ENCODE assay signal across 8 cellular contexts in genomic region chr1:234845097-234845660, GRCh38.
DNase-seq lines count a peak whose midpoint lies in the region; ATAC-seq and TF ChIP-seq lines count a peak whose summit lies in the region.
"Had no signal": no experiment of that assay in that cellular context is flagged by ENCODE, and none has a peak within 500 bp of the region (broad histone marks: within the 10 kb centered on the region; RNA-seq: fewer than 3 reads in every experiment).

No MANE protein-coding gene starts in this region.

- peak; percentile 56 for DNase-seq in M059J (ENCODE audit: low read depth)
- peak; percentile 64 for DNase-seq in activated CD4-positive, alpha-beta memory T cell treated with anti-CD3 and anti-CD28 coated beads, Interleukin-2, amount 10 ng/mL, durations not matched to agents 7 days and 5 days
- DNase-seq in chondrocyte (ENCODE audit: low spot score), result no peak
- DNase-seq in stimulated activated effector memory CD8-positive, alpha-beta T cell treated with anti-CD3 and anti-CD28 coated beads, Interleukin-12 subunit alpha, Interleukin-12 subunit beta, amount 100 ng/mL, for 72 hours (ENCODE audit: low spot score in 2 of 2), result no peak
- DNase-seq in NCI-H1417 treated with DMSO at 0.1 percent for 48 hours (lab: John Stamatoyannopoulos, UW), result no peak
- no peak for DNase-seq in amygdala (lab: John Stamatoyannopoulos, UW)
- DNase-seq: NCI-H2029 had no signal

- peak overlapping the region; percentile 47 for H3K4me3 Mint-ChIP-seq in activated CD4-positive, alpha-beta memory T cell treated with anti-CD3 and anti-CD28 coated beads, Interleukin-2, amount 10 ng/mL, durations not matched to agents 7 days and 5 days
- H3K4me3 Mint-ChIP-seq in chondrocyte (ENCODE audit: unreplicated experiment), result no peak overlapping the region
- H3K4me3 Mint-ChIP-seq in stimulated activated effector memory CD8-positive, alpha-beta T cell treated with anti-CD3 and anti-CD28 coated beads, Interleukin-12 subunit alpha, Interleukin-12 subunit beta, amount 100 ng/mL, for 72 hours, result peak overlapping the region; percentile 46

- peak; percentile 29 for ATAC-seq in stimulated activated effector memory CD8-positive, alpha-beta T cell treated with anti-CD3 and anti-CD28 coated beads, Interleukin-12 subunit alpha, Interleukin-12 subunit beta, amount 100 ng/mL, for 72 hours
- no peak for ATAC-seq in HG03097 (IDR thresholded peaks at IDR 0.05; ENCODE audit: low FRiP score, unreplicated experiment)

- no peaks in the 10 kb centered on the region for H3K36me3 Mint-ChIP-seq in activated CD4-positive, alpha-beta memory T cell treated with anti-CD3 and anti-CD28 coated beads, Interleukin-2, amount 10 ng/mL, durations not matched to agents 7 days and 5 days (ENCODE audit: low read depth)
- H3K36me3 Mint-ChIP-seq in chondrocyte (ENCODE audit: low read depth), result no peaks in the 10 kb centered on the region
- H3K36me3 Mint-ChIP-seq in stimulated activated effector memory CD8-positive, alpha-beta T cell treated with anti-CD3 and anti-CD28 coated beads, Interleukin-12 subunit alpha, Interleukin-12 subunit beta, amount 100 ng/mL, for 72 hours, result peaks cover 6% of the 10 kb centered on the region

- no peaks in the 10 kb centered on the region for H3K9me3 Mint-ChIP-seq in activated CD4-positive, alpha-beta memory T cell treated with anti-CD3 and anti-CD28 coated beads, Interleukin-2, amount 10 ng/mL, durations not matched to agents 7 days and 5 days
- H3K9me3 Mint-ChIP-seq in chondrocyte (ENCODE audit: low read depth), result peaks cover 3% of the 10 kb centered on the region
- H3K9me3 Mint-ChIP-seq in stimulated activated effector memory CD8-positive, alpha-beta T cell treated with anti-CD3 and anti-CD28 coated beads, Interleukin-12 subunit alpha, Interleukin-12 subunit beta, amount 100 ng/mL, for 72 hours, result no peaks in the 10 kb centered on the region

- CTCF ChIA-PET in activated CD4-positive, alpha-beta memory T cell treated with anti-CD3 and anti-CD28 coated beads, Interleukin-2, amount 10 ng/mL, durations not matched to agents 7 days and 5 days (lab: Charles Lee), result interaction anchor here (1.0 to 1.6 kb wide), 3 partner anchors 49 to 238 kb away, joined by 3 to 5 read pairs (median 4); no protein-coding TSS in a partner anchor

- POLR2A ChIA-PET in activated CD4-positive, alpha-beta memory T cell treated with anti-CD3 and anti-CD28 coated beads, Interleukin-2, amount 10 ng/mL, durations not matched to agents 7 days and 5 days (lab: Charles Lee), result interaction anchor here (0.7 to 5.9 kb wide), 20 partner anchors 11 to 449 kb away, joined by 3 to 67 read pairs (median 4); partner anchors contain the start of gene IRF2BP2

- peak overlapping the region; percentile 81 for H3K27ac Mint-ChIP-seq in activated CD4-positive, alpha-beta memory T cell treated with anti-CD3 and anti-CD28 coated beads, Interleukin-2, amount 10 ng/mL, durations not matched to agents 7 days and 5 days
- H3K27ac Mint-ChIP-seq in chondrocyte (ENCODE audit: unreplicated experiment), result peak overlapping the region; percentile 86
- H3K27ac Mint-ChIP-seq in stimulated activated effector memory CD8-positive, alpha-beta T cell treated with anti-CD3 and anti-CD28 coated beads, Interleukin-12 subunit alpha, Interleukin-12 subunit beta, amount 100 ng/mL, for 72 hours, result peak overlapping the region; percentile 82

- peaks cover 90% of the 10 kb centered on the region for H3K4me1 Mint-ChIP-seq in activated CD4-positive, alpha-beta memory T cell treated with anti-CD3 and anti-CD28 coated beads, Interleukin-2, amount 10 ng/mL, durations not matched to agents 7 days and 5 days
- H3K4me1 Mint-ChIP-seq in chondrocyte (ENCODE audit: low read depth), result peaks cover 48% of the 10 kb centered on the region
- H3K4me1 Mint-ChIP-seq in stimulated activated effector memory CD8-positive, alpha-beta T cell treated with anti-CD3 and anti-CD28 coated beads, Interleukin-12 subunit alpha, Interleukin-12 subunit beta, amount 100 ng/mL, for 72 hours, result peaks cover 62% of the 10 kb centered on the region

- peaks cover 2% of the 10 kb centered on the region for H3K27me3 Mint-ChIP-seq in activated CD4-positive, alpha-beta memory T cell treated with anti-CD3 and anti-CD28 coated beads, Interleukin-2, amount 10 ng/mL, durations not matched to agents 7 days and 5 days
- H3K27me3 Mint-ChIP-seq in chondrocyte (ENCODE audit: low read depth), result no peaks in the 10 kb centered on the region

- TF ChIP-seq CTCF in chondrocyte (IDR thresholded peaks at IDR 0.05), result no peak

Comparison
In these comparisons a context has a peak if more than half of its experiments do, and no peak if none do; other contexts are left out.
1. DNase-seq: peak in M059J (single experiment) and activated CD4-positive, alpha-beta memory T cell treated with anti-CD3 and anti-CD28 coated beads, Interleukin-2, amount 10 ng/mL, durations not matched to agents 7 days and 5 days (single experiment); none in chondrocyte (single experiment), stimulated activated effector memory CD8-positive, alpha-beta T cell treated with anti-CD3 and anti-CD28 coated beads, Interleukin-12 subunit alpha, Interleukin-12 subunit beta, amount 100 ng/mL, for 72 hours (0 of 2), NCI-H1417 treated with DMSO at 0.1 percent for 48 hours (single experiment) and amygdala (0 of 56).
2. Peak in every context shown above with its lines, with median percentiles within 50 percentile points of each other: H3K27ac Mint-ChIP-seq.